Comparison of ENCODE assay signal across 1 cellular context in the genomic region with DNA sequence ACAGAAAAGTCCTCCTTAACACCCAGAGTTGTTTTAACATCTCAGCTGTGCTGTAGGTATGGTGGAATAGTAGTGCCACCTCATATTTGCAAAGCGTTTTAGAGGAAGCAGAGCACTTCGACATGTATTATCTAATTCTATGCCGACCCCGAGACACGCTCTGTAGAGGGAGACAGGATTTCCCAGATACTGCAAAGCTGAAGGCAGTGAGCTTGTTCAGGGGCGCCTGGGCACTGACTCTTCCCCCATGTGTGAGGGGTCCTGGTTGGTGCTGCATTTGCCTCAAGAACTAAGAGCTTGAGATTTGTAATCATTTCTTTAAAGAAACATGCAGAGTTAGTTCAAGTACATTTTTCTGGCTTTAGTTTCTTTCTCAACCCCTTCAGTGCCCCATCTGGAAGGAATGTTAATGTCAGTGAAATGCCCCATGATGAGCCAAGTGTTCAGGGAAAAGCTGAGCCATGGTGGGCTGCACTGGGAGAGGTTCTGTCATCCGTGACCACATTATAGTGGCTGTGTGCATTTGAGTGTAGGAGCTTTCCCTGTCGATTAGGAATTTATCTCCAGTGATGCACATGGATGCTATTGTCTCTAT.
TF ChIP-seq lines count a peak whose summit lies in the region.

No MANE protein-coding gene starts in this region.

TF ChIP-seq in H1, 55 proteins besides CTCF, POLR2A, EP300 and RAD21:
- TF ChIP-seq E2F6 (IDR thresholded peaks at IDR 0.05) (no peak), SUZ12 (IDR thresholded peaks at IDR 0.05; ENCODE audit: low read length) (no peak), TEAD4 (IDR thresholded peaks at IDR 0.05; ENCODE audit: low read depth, low read length) (peak; percentile 96), KDM5A (IDR thresholded peaks at IDR 0.05; ENCODE audit: low read length) (no peak)
